Comparison of ENCODE assay signal across 11 cellular contexts in the genomic region with DNA sequence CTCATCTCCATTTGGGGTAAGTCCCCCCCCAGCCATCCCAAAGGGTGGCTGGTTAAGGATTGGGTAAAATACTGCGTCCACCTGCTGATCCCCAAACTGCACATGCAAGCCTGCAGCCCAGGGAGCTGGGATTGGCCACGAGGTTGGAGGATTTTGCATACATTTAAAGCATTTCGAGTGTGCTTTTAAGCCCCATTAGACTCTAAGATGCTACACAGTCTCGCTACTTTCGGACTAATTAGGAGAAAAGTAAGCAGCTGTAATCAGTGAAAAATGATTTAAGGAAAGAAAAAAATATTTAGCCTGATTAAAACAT. TPM values are rescaled to one million over a fixed set of nuclear protein-coding genes. Genes with fewer than 3 reads are reported as not detected.
DNase-seq lines count a peak whose midpoint lies in the region; ATAC-seq and TF ChIP-seq lines count a peak whose summit lies in the region.
"Had no signal": no experiment of that assay in that cellular context is flagged by ENCODE, and none has a peak within 500 bp of the region (broad histone marks: within the 10 kb centered on the region; RNA-seq: fewer than 3 reads in every experiment).

No MANE protein-coding gene starts in this region.

- POLR2A ChIA-PET in CD8-positive, alpha-beta T cell (lab: Charles Lee): interaction anchor here (0.6 to 3.5 kb wide), 4 partner anchors 10 to 534 kb away, joined by 3 to 16 read pairs (median 4); partner anchors contain the start of gene SLC6A6
- POLR2A ChIA-PET in naive thymus-derived CD8-positive, alpha-beta T cell (lab: Charles Lee): interaction anchor here (1.5 to 1.7 kb wide), 2 partner anchors 22 to 24 kb away, joined by 6 to 7 read pairs; partner anchors contain the start of gene SLC6A6

- peak overlapping the region; percentile 69 for H3K4me3 Mint-ChIP-seq in CD8-positive, alpha-beta T cell
- peak overlapping the region; percentile 81 for H3K4me3 Mint-ChIP-seq in activated T-helper 17 cell treated with anti-CD3 and anti-CD28 coated beads, Interleukin-2, amount 50 U/mL, for 72 hours
- peak overlapping the region; percentile 62 to 78 (median 72) for H3K4me3 Mint-ChIP-seq in naive thymus-derived CD8-positive, alpha-beta T cell

- ATAC-seq in CD8-positive, alpha-beta T cell: no peak
- no peak for ATAC-seq in activated T-helper 17 cell treated with anti-CD3 and anti-CD28 coated beads, Interleukin-2, amount 50 U/mL, for 72 hours (replicated peaks)
- ATAC-seq in naive thymus-derived CD8-positive, alpha-beta T cell: peak in 1 of 2 donors; percentile 17
- ATAC-seq in HG03139 (IDR thresholded peaks at IDR 0.05; ENCODE audit: unreplicated experiment) (no peak), Right ventricle myocardium inferior (no peak)

- no peaks in the 10 kb centered on the region for H3K9me3 ChIP-seq in CD8-positive, alpha-beta T cell (ENCODE audit: low read length)
- H3K9me3 ChIP-seq: left ventricle myocardium inferior had no signal

- no peak overlapping the region for H3K4me3 ChIP-seq in CD8-positive, alpha-beta T cell (ENCODE audit: low read depth, low read length)
- H3K4me3 ChIP-seq in HL-60 (replicated peaks; ENCODE audit: insufficient read depth, low read length): no peak overlapping the region
- H3K4me3 ChIP-seq: coronary artery, left ventricle myocardium inferior had no signal

- no peaks in the 10 kb centered on the region for H3K36me3 ChIP-seq in CD8-positive, alpha-beta T cell (ENCODE audit: insufficient read depth, low read length)

- H3K27me3 ChIP-seq in CD8-positive, alpha-beta T cell (ENCODE audit: insufficient read depth, low read length): no peaks in the 10 kb centered on the region
- no peaks in the 10 kb centered on the region for H3K27me3 ChIP-seq in HL-60 (ENCODE audit: insufficient read depth, poor library complexity, severe bottlenecking)

- H3K27ac ChIP-seq in CD8-positive, alpha-beta T cell (ENCODE audit: low read depth, low read length): no peak overlapping the region
- H3K27ac ChIP-seq in HL-60 (replicated peaks): peak overlapping the region; percentile 53; the same call in 1 of the 2 replicates
- H3K27ac ChIP-seq: coronary artery, left ventricle myocardium inferior had no signal

- peaks cover 85% of the 10 kb centered on the region for H3K4me1 ChIP-seq in CD8-positive, alpha-beta T cell (ENCODE audit: insufficient read depth, low read length)

- no peaks in the 10 kb centered on the region for H3K27me3 Mint-ChIP-seq in CD8-positive, alpha-beta T cell (ENCODE audit: low read depth)
- no peaks in the 10 kb centered on the region for H3K27me3 Mint-ChIP-seq in activated T-helper 17 cell treated with anti-CD3 and anti-CD28 coated beads, Interleukin-2, amount 50 U/mL, for 72 hours
- no peaks in the 10 kb centered on the region for H3K27me3 Mint-ChIP-seq in naive thymus-derived CD8-positive, alpha-beta T cell

- peaks cover 9% of the 10 kb centered on the region for H3K36me3 Mint-ChIP-seq in CD8-positive, alpha-beta T cell
- H3K36me3 Mint-ChIP-seq in activated T-helper 17 cell treated with anti-CD3 and anti-CD28 coated beads, Interleukin-2, amount 50 U/mL, for 72 hours (ENCODE audit: low read depth): peaks cover 44% of the 10 kb centered on the region
- H3K36me3 Mint-ChIP-seq in naive thymus-derived CD8-positive, alpha-beta T cell: peaks cover 0 to 2% (median 0%) of the 10 kb centered on the region in 3 donors

- peaks cover 94% of the 10 kb centered on the region for H3K4me1 Mint-ChIP-seq in CD8-positive, alpha-beta T cell (ENCODE audit: low read depth)
- peaks cover 90% of the 10 kb centered on the region for H3K4me1 Mint-ChIP-seq in activated T-helper 17 cell treated with anti-CD3 and anti-CD28 coated beads, Interleukin-2, amount 50 U/mL, for 72 hours
- H3K4me1 Mint-ChIP-seq in naive thymus-derived CD8-positive, alpha-beta T cell: peaks cover 53 to 91% (median 88%) of the 10 kb centered on the region in 4 donors

- H3K9me3 Mint-ChIP-seq in CD8-positive, alpha-beta T cell: no peaks in the 10 kb centered on the region
- no peaks in the 10 kb centered on the region for H3K9me3 Mint-ChIP-seq in activated T-helper 17 cell treated with anti-CD3 and anti-CD28 coated beads, Interleukin-2, amount 50 U/mL, for 72 hours
- no peaks in the 10 kb centered on the region for H3K9me3 Mint-ChIP-seq in naive thymus-derived CD8-positive, alpha-beta T cell

- DNase-seq in CD8-positive, alpha-beta T cell: no peak
- no peak for DNase-seq in HL-60 (ENCODE audit: low read depth in 1 of 2, low spot score in 1 of 2)
- no peak for DNase-seq in naive thymus-derived CD8-positive, alpha-beta T cell
- no peak for DNase-seq in effector CD4-positive, alpha-beta T cell
- no peak for DNase-seq in activated CD4-positive, CD25-positive, alpha-beta regulatory T cell (lab: John Stamatoyannopoulos, UW)
- no peak for DNase-seq in Right ventricle myocardium inferior (ENCODE audit: missing footprints)
- DNase-seq: amniotic stem cell, left ventricle myocardium inferior had no signal

- CTCF ChIA-PET in CD8-positive, alpha-beta T cell (lab: Charles Lee): interaction anchor here (0.7 to 1.4 kb wide), 4 partner anchors 11 to 42 kb away, joined by 3 to 4 read pairs (median 4); partner anchors contain the start of gene SLC6A6

- no peak for TF ChIP-seq CTCF in CD8-positive, alpha-beta T cell (IDR thresholded peaks at IDR 0.05)
- TF ChIP-seq CTCF in HL-60 (IDR thresholded peaks at IDR 0.05; ENCODE audit: insufficient read depth, low read length): no peak

- intact Hi-C loops in CD8-positive, alpha-beta T cell (cut with DNase I, micrococcal nuclease): loop anchor here in 1 of 2 experiments (10.0 kb wide), 1 partner anchor 941 kb away; the partner anchor contains the start of gene HDAC11
- intact Hi-C loops in Right ventricle myocardium inferior (cut with DNase I): no loop called here

- H3K27ac Mint-ChIP-seq in CD8-positive, alpha-beta T cell: peak overlapping the region; percentile 99
- peak overlapping the region; percentile 98 for H3K27ac Mint-ChIP-seq in activated T-helper 17 cell treated with anti-CD3 and anti-CD28 coated beads, Interleukin-2, amount 50 U/mL, for 72 hours
- H3K27ac Mint-ChIP-seq in naive thymus-derived CD8-positive, alpha-beta T cell: peak overlapping the region; percentile 67 to 99 (median 91)

RNA-seq across cellular contexts. Expression of gene SLC6A6, which starts 23.9 kb away (rescaled TPM):
- 10 to 100 TPM; 25.8 to 30.9 TPM for total RNA-seq in CD8-positive, alpha-beta T cell
- total RNA-seq in activated T-helper 17 cell treated with anti-CD3 and anti-CD28 coated beads, Interleukin-2, amount 50 U/mL, for 72 hours: 100 to 1,000 TPM in 1 of 2 donors, 10 to 100 TPM in 1; 80.1 to 219 TPM
- total RNA-seq in naive thymus-derived CD8-positive, alpha-beta T cell: 10 to 100 TPM; 43.1 to 43.7 TPM
- polyA plus RNA-seq in naive thymus-derived CD8-positive, alpha-beta T cell: 1 to 10 TPM; 2.1 to 5.0 (median 3.0) TPM
- 14.3 TPM for total RNA-seq in Right ventricle myocardium inferior
